28 cellular contexts compared by ENCODE assay signal in genomic region chr3:32245200-32245599, GRCh38. TPM values are rescaled to one million over a fixed set of nuclear protein-coding genes. Genes with fewer than 3 reads are reported as not detected.
DNase-seq lines count a peak whose midpoint lies in the region; ATAC-seq lines count a peak whose summit lies in the region.
"Had no signal": no experiment of that assay in that cellular context is flagged by ENCODE, and none has a peak within 500 bp of the region (broad histone marks: within the 10 kb centered on the region; RNA-seq: fewer than 3 reads in every experiment).

No MANE protein-coding gene starts in this region.

- no peaks in the 10 kb centered on the region for H3K27me3 Mint-ChIP-seq in activated CD4-positive, alpha-beta T cell treated with anti-CD3 and anti-CD28 coated beads, Interleukin-2, amount 10 ng/mL, durations not matched to agents 7 days and 5 days
- peaks cover 2% of the 10 kb centered on the region for H3K27me3 Mint-ChIP-seq in CD4-positive, CD25-positive, alpha-beta regulatory T cell
- H3K27me3 Mint-ChIP-seq in T-helper 2 cell treated with Interferon-gamma antibody and Interleukin-4, amounts not matched to agents 5 μg/mL and 100 μg/mL, for 36 hours (ENCODE audit: low read depth): no peaks in the 10 kb centered on the region
- H3K27me3 Mint-ChIP-seq: type B pancreatic cell had no signal

- H3K27ac ChIP-seq in CD4-positive, CD25-positive, alpha-beta regulatory T cell (ENCODE audit: insufficient read depth, low read length, poor library complexity, severe bottlenecking): peak overlapping the region; percentile 50
- H3K27ac ChIP-seq in effector memory CD4-positive, alpha-beta T cell (ENCODE audit: insufficient read depth, low read length, poor library complexity, severe bottlenecking): peak overlapping the region; percentile 5
- H3K27ac ChIP-seq: cardiac muscle cell, colonic mucosa, HL-60, SJCRH30, WERI-Rb-1 had no signal

- no peaks in the 10 kb centered on the region for H3K9me3 Mint-ChIP-seq in activated CD4-positive, alpha-beta T cell treated with anti-CD3 and anti-CD28 coated beads, Interleukin-2, amount 10 ng/mL, durations not matched to agents 7 days and 5 days
- H3K9me3 Mint-ChIP-seq in CD4-positive, CD25-positive, alpha-beta regulatory T cell: peaks cover 0 to 2% (median 0%) of the 10 kb centered on the region in 7 donors
- no peaks in the 10 kb centered on the region for H3K9me3 Mint-ChIP-seq in T-helper 2 cell treated with Interferon-gamma antibody and Interleukin-4, amounts not matched to agents 5 μg/mL and 100 μg/mL, for 36 hours
- H3K9me3 Mint-ChIP-seq: type B pancreatic cell had no signal

- peaks cover 2% of the 10 kb centered on the region for H3K36me3 ChIP-seq in CD4-positive, CD25-positive, alpha-beta regulatory T cell (ENCODE audit: control insufficient read depth, insufficient read depth, low read length)
- no peaks in the 10 kb centered on the region for H3K36me3 ChIP-seq in effector memory CD4-positive, alpha-beta T cell (ENCODE audit: control insufficient read depth, insufficient read depth, low read length)
- H3K36me3 ChIP-seq: cardiac muscle cell, colonic mucosa, SJCRH30, WERI-Rb-1 had no signal

- POLR2A ChIA-PET in activated CD4-positive, alpha-beta T cell treated with anti-CD3 and anti-CD28 coated beads, Interleukin-2, amount 10 ng/mL, durations not matched to agents 7 days and 5 days (lab: Charles Lee): no interaction called here

- DNase-seq in activated CD4-positive, alpha-beta T cell treated with anti-CD3 and anti-CD28 coated beads, Interleukin-2, amount 10 ng/mL, durations not matched to agents 7 days and 5 days: no peak
- DNase-seq in activated CD4-positive, alpha-beta T cell treated with anti-CD3 and anti-CD28 coated beads, Interleukin-2, amount 50 U/mL, for 48 hours: no peak
- DNase-seq in CD4-positive, CD25-positive, alpha-beta regulatory T cell: peak in 2 of 3 donors; percentile 19 to 75
- DNase-seq in T-helper 2 cell treated with Interferon-gamma antibody and Interleukin-4, amounts not matched to agents 5 μg/mL and 100 μg/mL, for 36 hours (ENCODE audit: low spot score): no peak
- DNase-seq in effector memory CD4-positive, alpha-beta T cell: no peak
- no peak for DNase-seq in A172 (ENCODE audit: low spot score)
- DNase-seq: activated CD8-positive, alpha-beta memory T cell treated with anti-CD3 and anti-CD28 coated beads, Interleukin-2, amount 50 U/mL, for 48 hours; colonic mucosa; EL; glutamatergic neuron; KG1; NCI-H1105 treated with DMSO at 0.1 percent for 48 hours; NCI-H187 treated with DMSO at 0.1 percent for 48 hours; NCI-H2171 treated with DMSO at 0.1 percent for 48 hours; NCI-H510A; nephron progenitor cell; SJCRH30; stimulated activated CD4-positive, alpha-beta T cell treated with anti-CD3 and anti-CD28 coated beads, Interleukin-4, amount 100 ng/mL, for 24 hours; SW 1271; WERI-Rb-1 had no signal

- H3K4me1 Mint-ChIP-seq in activated CD4-positive, alpha-beta T cell treated with anti-CD3 and anti-CD28 coated beads, Interleukin-2, amount 10 ng/mL, durations not matched to agents 7 days and 5 days: peaks cover 43% of the 10 kb centered on the region
- H3K4me1 Mint-ChIP-seq in CD4-positive, CD25-positive, alpha-beta regulatory T cell: peaks cover 15 to 65% (median 56%) of the 10 kb centered on the region in 4 donors
- peaks cover 40% of the 10 kb centered on the region for H3K4me1 Mint-ChIP-seq in T-helper 2 cell treated with Interferon-gamma antibody and Interleukin-4, amounts not matched to agents 5 μg/mL and 100 μg/mL, for 36 hours (ENCODE audit: low read depth)

- peak overlapping the region; percentile 54 for H3K4me3 ChIP-seq in CD4-positive, CD25-positive, alpha-beta regulatory T cell (ENCODE audit: low read depth, low read length)
- H3K4me3 ChIP-seq in effector memory CD4-positive, alpha-beta T cell (ENCODE audit: insufficient read depth, low read depth, low read length, poor library complexity, severe bottlenecking): no peak overlapping the region
- H3K4me3 ChIP-seq: cardiac muscle cell, colonic mucosa, SJCRH30 had no signal

- CTCF ChIA-PET in activated CD4-positive, alpha-beta T cell treated with anti-CD3 and anti-CD28 coated beads, Interleukin-2, amount 10 ng/mL, durations not matched to agents 7 days and 5 days (lab: Charles Lee): interaction anchor here (0.6 to 2.4 kb wide), 2 partner anchors 10 to 49 kb away, joined by 3 to 6 read pairs; no protein-coding TSS in a partner anchor

- H3K27me3 ChIP-seq in CD4-positive, CD25-positive, alpha-beta regulatory T cell (ENCODE audit: control insufficient read depth, insufficient read depth, low read length): no peaks in the 10 kb centered on the region
- H3K27me3 ChIP-seq in effector memory CD4-positive, alpha-beta T cell (replicated peaks; ENCODE audit: control insufficient read depth, insufficient read depth, low read length, poor library complexity, severe bottlenecking): no peaks in the 10 kb centered on the region
- H3K27me3 ChIP-seq: cardiac muscle cell, colonic mucosa, SJCRH30 had no signal

- no peak overlapping the region for H3K4me3 Mint-ChIP-seq in activated CD4-positive, alpha-beta T cell treated with anti-CD3 and anti-CD28 coated beads, Interleukin-2, amount 10 ng/mL, durations not matched to agents 7 days and 5 days
- H3K4me3 Mint-ChIP-seq in CD4-positive, CD25-positive, alpha-beta regulatory T cell: peak overlapping the region; percentile 7 to 60 (median 24)
- H3K4me3 Mint-ChIP-seq in T-helper 2 cell treated with Interferon-gamma antibody and Interleukin-4, amounts not matched to agents 5 μg/mL and 100 μg/mL, for 36 hours: peak overlapping the region; percentile 15
- H3K4me3 Mint-ChIP-seq: nephron progenitor cell, type B pancreatic cell had no signal

- H3K27ac Mint-ChIP-seq in activated CD4-positive, alpha-beta T cell treated with anti-CD3 and anti-CD28 coated beads, Interleukin-2, amount 10 ng/mL, durations not matched to agents 7 days and 5 days: peak overlapping the region; percentile 70
- H3K27ac Mint-ChIP-seq in CD4-positive, CD25-positive, alpha-beta regulatory T cell: peak overlapping the region; percentile 34 to 85 (median 83)
- H3K27ac Mint-ChIP-seq in T-helper 2 cell treated with Interferon-gamma antibody and Interleukin-4, amounts not matched to agents 5 μg/mL and 100 μg/mL, for 36 hours: peak overlapping the region; percentile 4
- H3K27ac Mint-ChIP-seq: nephron progenitor cell, type B pancreatic cell had no signal

- peak; percentile 63 to 64 for ATAC-seq in CD4-positive, CD25-positive, alpha-beta regulatory T cell (ENCODE audit: low read depth in 2 of 2)
- ATAC-seq in GM18511 (IDR thresholded peaks at IDR 0.05; ENCODE audit: unreplicated experiment) (no peak), GM18909 (IDR thresholded peaks at IDR 0.05; ENCODE audit: poor library complexity, unreplicated experiment) (no peak)
- ATAC-seq: left lobe of liver had no signal

- H3K4me1 ChIP-seq in CD4-positive, CD25-positive, alpha-beta regulatory T cell (ENCODE audit: control insufficient read depth, insufficient read depth, low read length, poor library complexity, severe bottlenecking): peaks cover 28% of the 10 kb centered on the region
- peaks cover 19% of the 10 kb centered on the region for H3K4me1 ChIP-seq in effector memory CD4-positive, alpha-beta T cell (ENCODE audit: control insufficient read depth, insufficient read depth, low read length, poor library complexity, severe bottlenecking)
- H3K4me1 ChIP-seq: colonic mucosa, SJCRH30 had no signal

- H3K9me3 ChIP-seq in CD4-positive, CD25-positive, alpha-beta regulatory T cell (ENCODE audit: control insufficient read depth in 2 of 2, low read length in 2 of 2): no peaks in the 10 kb centered on the region
- no peaks in the 10 kb centered on the region for H3K9me3 ChIP-seq in effector memory CD4-positive, alpha-beta T cell (ENCODE audit: control insufficient read depth, low read length)
- H3K9me3 ChIP-seq: colonic mucosa, SJCRH30 had no signal

- H3K36me3 Mint-ChIP-seq in activated CD4-positive, alpha-beta T cell treated with anti-CD3 and anti-CD28 coated beads, Interleukin-2, amount 10 ng/mL, durations not matched to agents 7 days and 5 days (ENCODE audit: low read depth): peaks cover 17% of the 10 kb centered on the region
- peaks cover 11% of the 10 kb centered on the region for H3K36me3 Mint-ChIP-seq in CD4-positive, CD25-positive, alpha-beta regulatory T cell
- peaks cover 10% of the 10 kb centered on the region for H3K36me3 Mint-ChIP-seq in T-helper 2 cell treated with Interferon-gamma antibody and Interleukin-4, amounts not matched to agents 5 μg/mL and 100 μg/mL, for 36 hours (ENCODE audit: low read depth)

RNA-seq across cellular contexts. Expression of gene CMTM8, which starts 6.7 kb away (rescaled TPM):
- 1 to 10 TPM; 5.9 to 6.5 TPM for total RNA-seq in activated CD4-positive, alpha-beta T cell treated with anti-CD3 and anti-CD28 coated beads, Interleukin-2, amount 10 ng/mL, durations not matched to agents 7 days and 5 days
- total RNA-seq in CD4-positive, CD25-positive, alpha-beta regulatory T cell: 6.0 TPM
- 10 to 100 TPM in 3 of 4 donors, 1 to 10 TPM in 1; 5.8 to 14.6 (median 13.3) TPM for polyA plus RNA-seq in CD4-positive, CD25-positive, alpha-beta regulatory T cell
- 3.4 and 3.5 TPM in 2 replicates for total RNA-seq in A172 (2014; rRNA removed; shearing (Covaris generic))
- total RNA-seq: fibroblast of villous mesenchyme, RPMI7951 had no signal

Comparison
In these comparisons a context has a peak if more than half of its experiments do, and no peak if none do; other contexts are left out.
1. DNase-seq: peak in CD4-positive, CD25-positive, alpha-beta regulatory T cell (2 of 3); none in activated CD4-positive, alpha-beta T cell treated with anti-CD3 and anti-CD28 coated beads, Interleukin-2, amount 10 ng/mL, durations not matched to agents 7 days and 5 days (single experiment), activated CD4-positive, alpha-beta T cell treated with anti-CD3 and anti-CD28 coated beads, Interleukin-2, amount 50 U/mL, for 48 hours (0 of 2), T-helper 2 cell treated with Interferon-gamma antibody and Interleukin-4, amounts not matched to agents 5 μg/mL and 100 μg/mL, for 36 hours (single experiment), effector memory CD4-positive, alpha-beta T cell (0 of 3) and A172 (single experiment).
2. H3K27ac Mint-ChIP-seq: peak in every context shown above with its lines; median percentile 83 in CD4-positive, CD25-positive, alpha-beta regulatory T cell; 70 in activated CD4-positive, alpha-beta T cell treated with anti-CD3 and anti-CD28 coated beads, Interleukin-2, amount 10 ng/mL, durations not matched to agents 7 days and 5 days; 4 in T-helper 2 cell treated with Interferon-gamma antibody and Interleukin-4, amounts not matched to agents 5 μg/mL and 100 μg/mL, for 36 hours.
3. ATAC-seq: peak in CD4-positive, CD25-positive, alpha-beta regulatory T cell (2 of 2); none in GM18511 (single experiment) and GM18909 (single experiment).